In the genomic region with DNA sequence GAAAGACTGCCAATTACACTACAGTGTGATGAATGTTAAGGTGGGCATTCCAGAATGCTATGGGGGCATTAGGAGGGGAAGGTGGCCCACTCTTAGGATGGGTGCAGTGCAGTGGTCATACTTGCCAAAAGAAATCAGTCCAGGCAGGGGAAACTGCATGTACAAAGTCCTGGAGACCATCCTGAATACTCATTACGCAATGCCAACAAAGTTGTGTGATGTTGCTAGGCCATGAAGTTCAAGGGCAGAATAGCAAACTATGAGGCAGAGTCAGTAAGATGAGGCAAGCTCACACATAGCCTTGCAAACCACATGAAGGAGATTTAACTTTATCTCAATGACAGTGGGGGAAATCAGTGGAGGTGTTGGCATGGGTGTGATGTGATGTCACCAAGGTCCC, we compare ENCODE assay signal across 1 cellular context.
TF ChIP-seq lines count a peak whose summit lies in the region.

No MANE protein-coding gene starts in this region.

TF ChIP-seq in HepG2, 621 proteins besides CTCF, POLR2A, EP300 and RAD21 (continued from another document and continues in another):
- no peak for TF ChIP-seq U2AF1 (optimal IDR thresholded peaks at IDR 0.05; ENCODE audit: low read depth, low read length)
- no peak for TF ChIP-seq YY1 (IDR thresholded peaks at IDR 0.05; ENCODE audit: insufficient read depth, insufficient replicate concordance, low read depth, low read length)
- TF ChIP-seq GABPB1 (CRISPR knock-in tag; IDR thresholded peaks at IDR 0.05) = no peak; the same call in 1 of the 2 replicates
- no peak for TF ChIP-seq ZNF44 (CRISPR knock-in tag; IDR thresholded peaks at IDR 0.05)
- no peak for TF ChIP-seq BORCS8-MEF2B (CRISPR knock-in tag; IDR thresholded peaks at IDR 0.05)
- TF ChIP-seq KLF11 (CRISPR knock-in tag; IDR thresholded peaks at IDR 0.05) = no peak
- no peak for TF ChIP-seq CCDC6 (CRISPR knock-in tag; IDR thresholded peaks at IDR 0.05)
- TF ChIP-seq, protein P1, sequence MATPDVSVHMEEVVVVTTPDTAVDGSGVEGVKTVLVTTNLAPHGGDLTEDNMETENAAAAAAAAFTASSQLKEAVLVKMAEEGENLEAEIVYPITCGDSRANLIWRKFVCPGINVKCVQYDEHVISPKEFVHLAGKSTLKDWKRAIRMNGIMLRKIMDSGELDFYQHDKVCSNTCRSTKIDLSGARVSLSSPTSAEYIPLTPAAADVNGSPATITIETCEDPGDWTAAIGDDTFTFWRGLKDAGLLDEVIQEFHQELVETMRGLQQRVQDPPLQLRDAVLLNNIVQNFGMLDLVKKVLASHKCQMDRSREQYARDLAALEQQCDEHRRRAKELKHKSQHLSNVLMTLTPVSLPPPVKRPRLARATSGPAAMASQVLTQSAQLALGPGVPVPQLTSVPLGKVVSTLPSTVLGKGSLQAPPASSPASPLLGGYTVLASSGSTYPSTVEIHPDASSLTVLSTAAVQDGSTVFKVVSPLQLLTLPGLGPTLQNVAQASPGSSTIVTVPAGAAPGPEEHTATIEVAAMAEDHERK (CRISPR knock-in tag; IDR thresholded peaks at IDR 0.05; ENCODE audit: low read depth) = no peak
- no peak for TF ChIP-seq KAT7 (CRISPR knock-in tag; IDR thresholded peaks at IDR 0.05; ENCODE audit: borderline replicate concordance)
- TF ChIP-seq, protein P2, sequence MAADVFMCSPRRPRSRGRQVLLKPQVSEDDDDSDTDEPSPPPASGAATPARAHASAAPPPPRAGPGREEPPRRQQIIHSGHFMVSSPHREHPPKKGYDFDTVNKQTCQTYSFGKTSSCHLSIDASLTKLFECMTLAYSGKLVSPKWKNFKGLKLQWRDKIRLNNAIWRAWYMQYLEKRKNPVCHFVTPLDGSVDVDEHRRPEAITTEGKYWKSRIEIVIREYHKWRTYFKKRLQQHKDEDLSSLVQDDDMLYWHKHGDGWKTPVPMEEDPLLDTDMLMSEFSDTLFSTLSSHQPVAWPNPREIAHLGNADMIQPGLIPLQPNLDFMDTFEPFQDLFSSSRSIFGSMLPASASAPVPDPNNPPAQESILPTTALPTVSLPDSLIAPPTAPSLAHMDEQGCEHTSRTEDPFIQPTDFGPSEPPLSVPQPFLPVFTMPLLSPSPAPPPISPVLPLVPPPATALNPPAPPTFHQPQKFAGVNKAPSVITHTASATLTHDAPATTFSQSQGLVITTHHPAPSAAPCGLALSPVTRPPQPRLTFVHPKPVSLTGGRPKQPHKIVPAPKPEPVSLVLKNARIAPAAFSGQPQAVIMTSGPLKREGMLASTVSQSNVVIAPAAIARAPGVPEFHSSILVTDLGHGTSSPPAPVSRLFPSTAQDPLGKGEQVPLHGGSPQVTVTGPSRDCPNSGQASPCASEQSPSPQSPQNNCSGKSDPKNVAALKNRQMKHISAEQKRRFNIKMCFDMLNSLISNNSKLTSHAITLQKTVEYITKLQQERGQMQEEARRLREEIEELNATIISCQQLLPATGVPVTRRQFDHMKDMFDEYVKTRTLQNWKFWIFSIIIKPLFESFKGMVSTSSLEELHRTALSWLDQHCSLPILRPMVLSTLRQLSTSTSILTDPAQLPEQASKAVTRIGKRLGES (CRISPR knock-in tag; IDR thresholded peaks at IDR 0.05; ENCODE audit: borderline replicate concordance) = no peak
- TF ChIP-seq ISL2 (CRISPR knock-in tag; IDR thresholded peaks at IDR 0.05) = peak; percentile 58; the same call in 1 of the 2 replicates
- 0 out of 2 replicates have a peak, but pooled peaks have one; percentile 38 for TF ChIP-seq ZNF160 (CRISPR knock-in tag; IDR thresholded peaks at IDR 0.05)
- no peak for TF ChIP-seq ZNF136 (CRISPR knock-in tag; IDR thresholded peaks at IDR 0.05; ENCODE audit: low read depth)
- no peak for TF ChIP-seq NCOA5 (CRISPR knock-in tag; IDR thresholded peaks at IDR 0.05)
- TF ChIP-seq, protein P3, sequence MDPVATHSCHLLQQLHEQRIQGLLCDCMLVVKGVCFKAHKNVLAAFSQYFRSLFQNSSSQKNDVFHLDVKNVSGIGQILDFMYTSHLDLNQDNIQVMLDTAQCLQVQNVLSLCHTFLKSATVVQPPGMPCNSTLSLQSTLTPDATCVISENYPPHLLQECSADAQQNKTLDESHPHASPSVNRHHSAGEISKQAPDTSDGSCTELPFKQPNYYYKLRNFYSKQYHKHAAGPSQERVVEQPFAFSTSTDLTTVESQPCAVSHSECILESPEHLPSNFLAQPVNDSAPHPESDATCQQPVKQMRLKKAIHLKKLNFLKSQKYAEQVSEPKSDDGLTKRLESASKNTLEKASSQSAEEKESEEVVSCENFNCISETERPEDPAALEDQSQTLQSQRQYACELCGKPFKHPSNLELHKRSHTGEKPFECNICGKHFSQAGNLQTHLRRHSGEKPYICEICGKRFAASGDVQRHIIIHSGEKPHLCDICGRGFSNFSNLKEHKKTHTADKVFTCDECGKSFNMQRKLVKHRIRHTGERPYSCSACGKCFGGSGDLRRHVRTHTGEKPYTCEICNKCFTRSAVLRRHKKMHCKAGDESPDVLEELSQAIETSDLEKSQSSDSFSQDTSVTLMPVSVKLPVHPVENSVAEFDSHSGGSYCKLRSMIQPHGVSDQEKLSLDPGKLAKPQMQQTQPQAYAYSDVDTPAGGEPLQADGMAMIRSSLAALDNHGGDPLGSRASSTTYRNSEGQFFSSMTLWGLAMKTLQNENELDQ (CRISPR knock-in tag; IDR thresholded peaks at IDR 0.05; ENCODE audit: borderline replicate concordance) = no peak
- no peak for TF ChIP-seq ZNF572 (CRISPR knock-in tag; IDR thresholded peaks at IDR 0.05)
- TF ChIP-seq, protein P4, sequence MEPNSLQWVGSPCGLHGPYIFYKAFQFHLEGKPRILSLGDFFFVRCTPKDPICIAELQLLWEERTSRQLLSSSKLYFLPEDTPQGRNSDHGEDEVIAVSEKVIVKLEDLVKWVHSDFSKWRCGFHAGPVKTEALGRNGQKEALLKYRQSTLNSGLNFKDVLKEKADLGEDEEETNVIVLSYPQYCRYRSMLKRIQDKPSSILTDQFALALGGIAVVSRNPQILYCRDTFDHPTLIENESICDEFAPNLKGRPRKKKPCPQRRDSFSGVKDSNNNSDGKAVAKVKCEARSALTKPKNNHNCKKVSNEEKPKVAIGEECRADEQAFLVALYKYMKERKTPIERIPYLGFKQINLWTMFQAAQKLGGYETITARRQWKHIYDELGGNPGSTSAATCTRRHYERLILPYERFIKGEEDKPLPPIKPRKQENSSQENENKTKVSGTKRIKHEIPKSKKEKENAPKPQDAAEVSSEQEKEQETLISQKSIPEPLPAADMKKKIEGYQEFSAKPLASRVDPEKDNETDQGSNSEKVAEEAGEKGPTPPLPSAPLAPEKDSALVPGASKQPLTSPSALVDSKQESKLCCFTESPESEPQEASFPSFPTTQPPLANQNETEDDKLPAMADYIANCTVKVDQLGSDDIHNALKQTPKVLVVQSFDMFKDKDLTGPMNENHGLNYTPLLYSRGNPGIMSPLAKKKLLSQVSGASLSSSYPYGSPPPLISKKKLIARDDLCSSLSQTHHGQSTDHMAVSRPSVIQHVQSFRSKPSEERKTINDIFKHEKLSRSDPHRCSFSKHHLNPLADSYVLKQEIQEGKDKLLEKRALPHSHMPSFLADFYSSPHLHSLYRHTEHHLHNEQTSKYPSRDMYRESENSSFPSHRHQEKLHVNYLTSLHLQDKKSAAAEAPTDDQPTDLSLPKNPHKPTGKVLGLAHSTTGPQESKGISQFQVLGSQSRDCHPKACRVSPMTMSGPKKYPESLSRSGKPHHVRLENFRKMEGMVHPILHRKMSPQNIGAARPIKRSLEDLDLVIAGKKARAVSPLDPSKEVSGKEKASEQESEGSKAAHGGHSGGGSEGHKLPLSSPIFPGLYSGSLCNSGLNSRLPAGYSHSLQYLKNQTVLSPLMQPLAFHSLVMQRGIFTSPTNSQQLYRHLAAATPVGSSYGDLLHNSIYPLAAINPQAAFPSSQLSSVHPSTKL (CRISPR knock-in tag; IDR thresholded peaks at IDR 0.05) = peak; percentile 95
- no peak for TF ChIP-seq ZSCAN31 (CRISPR knock-in tag; IDR thresholded peaks at IDR 0.05; ENCODE audit: low read depth)
- TF ChIP-seq, protein P5, sequence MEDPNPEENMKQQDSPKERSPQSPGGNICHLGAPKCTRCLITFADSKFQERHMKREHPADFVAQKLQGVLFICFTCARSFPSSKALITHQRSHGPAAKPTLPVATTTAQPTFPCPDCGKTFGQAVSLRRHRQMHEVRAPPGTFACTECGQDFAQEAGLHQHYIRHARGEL (CRISPR knock-in tag; IDR thresholded peaks at IDR 0.05) = no peak
- no peak for TF ChIP-seq HOXD1 (CRISPR knock-in tag; IDR thresholded peaks at IDR 0.05)
- no peak for TF ChIP-seq GATA4 (IDR thresholded peaks at IDR 0.05; ENCODE audit: borderline replicate concordance, low read depth)
- TF ChIP-seq, protein P6, sequence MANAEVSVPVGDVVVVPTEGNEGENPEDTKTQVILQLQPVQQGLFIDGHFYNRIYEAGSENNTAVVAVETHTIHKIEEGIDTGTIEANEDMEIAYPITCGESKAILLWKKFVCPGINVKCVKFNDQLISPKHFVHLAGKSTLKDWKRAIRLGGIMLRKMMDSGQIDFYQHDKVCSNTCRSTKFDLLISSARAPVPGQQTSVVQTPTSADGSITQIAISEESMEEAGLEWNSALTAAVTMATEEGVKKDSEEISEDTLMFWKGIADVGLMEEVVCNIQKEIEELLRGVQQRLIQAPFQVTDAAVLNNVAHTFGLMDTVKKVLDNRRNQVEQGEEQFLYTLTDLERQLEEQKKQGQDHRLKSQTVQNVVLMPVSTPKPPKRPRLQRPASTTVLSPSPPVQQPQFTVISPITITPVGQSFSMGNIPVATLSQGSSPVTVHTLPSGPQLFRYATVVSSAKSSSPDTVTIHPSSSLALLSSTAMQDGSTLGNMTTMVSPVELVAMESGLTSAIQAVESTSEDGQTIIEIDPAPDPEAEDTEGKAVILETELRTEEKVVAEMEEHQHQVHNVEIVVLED (CRISPR knock-in tag; IDR thresholded peaks at IDR 0.05; ENCODE audit: borderline replicate concordance) = no peak
- TF ChIP-seq, protein P7, sequence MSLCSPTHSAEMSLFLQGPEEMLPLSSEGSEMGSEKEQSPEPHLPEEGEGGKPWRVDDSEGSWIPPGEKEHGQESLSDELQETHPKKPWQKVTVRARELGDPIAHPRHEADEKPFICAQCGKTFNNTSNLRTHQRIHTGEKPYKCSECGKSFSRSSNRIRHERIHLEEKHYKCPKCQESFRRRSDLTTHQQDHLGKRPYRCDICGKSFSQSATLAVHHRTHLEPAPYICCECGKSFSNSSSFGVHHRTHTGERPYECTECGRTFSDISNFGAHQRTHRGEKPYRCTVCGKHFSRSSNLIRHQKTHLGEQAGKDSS (CRISPR knock-in tag; IDR thresholded peaks at IDR 0.05; ENCODE audit: borderline replicate concordance, low read depth) = no peak
- TF ChIP-seq, protein P8, sequence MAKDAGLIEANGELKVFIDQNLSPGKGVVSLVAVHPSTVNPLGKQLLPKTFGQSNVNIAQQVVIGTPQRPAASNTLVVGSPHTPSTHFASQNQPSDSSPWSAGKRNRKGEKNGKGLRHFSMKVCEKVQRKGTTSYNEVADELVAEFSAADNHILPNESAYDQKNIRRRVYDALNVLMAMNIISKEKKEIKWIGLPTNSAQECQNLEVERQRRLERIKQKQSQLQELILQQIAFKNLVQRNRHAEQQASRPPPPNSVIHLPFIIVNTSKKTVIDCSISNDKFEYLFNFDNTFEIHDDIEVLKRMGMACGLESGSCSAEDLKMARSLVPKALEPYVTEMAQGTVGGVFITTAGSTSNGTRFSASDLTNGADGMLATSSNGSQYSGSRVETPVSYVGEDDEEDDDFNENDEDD (CRISPR knock-in tag; IDR thresholded peaks at IDR 0.05; ENCODE audit: borderline replicate concordance) = no peak
- no peak for TF ChIP-seq ZNF879 (CRISPR knock-in tag; IDR thresholded peaks at IDR 0.05)
- no peak for TF ChIP-seq ZNF883 (CRISPR knock-in tag; IDR thresholded peaks at IDR 0.05; ENCODE audit: not compliant biosample characterization)
- TF ChIP-seq SAFB2 (CRISPR knock-in tag; IDR thresholded peaks at IDR 0.05; ENCODE audit: borderline replicate concordance, low read depth) = no peak
- TF ChIP-seq ZNF121 (CRISPR knock-in tag; IDR thresholded peaks at IDR 0.05) = no peak
- no peak for TF ChIP-seq SMAD1 (CRISPR knock-in tag; IDR thresholded peaks at IDR 0.05; ENCODE audit: borderline replicate concordance, low read depth)
- TF ChIP-seq, protein P9, sequence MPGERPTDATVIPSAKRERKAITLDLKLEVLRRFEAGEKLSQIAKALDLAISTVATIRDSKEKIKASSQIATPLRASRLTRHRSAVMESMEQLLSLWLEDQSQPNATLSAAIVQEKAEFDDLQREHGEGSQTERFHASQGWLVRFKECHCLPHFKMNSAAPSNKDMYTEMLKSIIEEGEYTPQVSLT (CRISPR knock-in tag; IDR thresholded peaks at IDR 0.05; ENCODE audit: borderline replicate concordance, low read depth) = no peak
- TF ChIP-seq, protein P10, sequence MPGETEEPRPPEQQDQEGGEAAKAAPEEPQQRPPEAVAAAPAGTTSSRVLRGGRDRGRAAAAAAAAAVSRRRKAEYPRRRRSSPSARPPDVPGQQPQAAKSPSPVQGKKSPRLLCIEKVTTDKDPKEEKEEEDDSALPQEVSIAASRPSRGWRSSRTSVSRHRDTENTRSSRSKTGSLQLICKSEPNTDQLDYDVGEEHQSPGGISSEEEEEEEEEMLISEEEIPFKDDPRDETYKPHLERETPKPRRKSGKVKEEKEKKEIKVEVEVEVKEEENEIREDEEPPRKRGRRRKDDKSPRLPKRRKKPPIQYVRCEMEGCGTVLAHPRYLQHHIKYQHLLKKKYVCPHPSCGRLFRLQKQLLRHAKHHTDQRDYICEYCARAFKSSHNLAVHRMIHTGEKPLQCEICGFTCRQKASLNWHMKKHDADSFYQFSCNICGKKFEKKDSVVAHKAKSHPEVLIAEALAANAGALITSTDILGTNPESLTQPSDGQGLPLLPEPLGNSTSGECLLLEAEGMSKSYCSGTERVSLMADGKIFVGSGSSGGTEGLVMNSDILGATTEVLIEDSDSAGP (CRISPR knock-in tag; IDR thresholded peaks at IDR 0.05; ENCODE audit: borderline replicate concordance) = no peak
- TF ChIP-seq SKI (IDR thresholded peaks at IDR 0.05; ENCODE audit: partially characterized antibody) = peak; percentile 82
- TF ChIP-seq, protein P11, sequence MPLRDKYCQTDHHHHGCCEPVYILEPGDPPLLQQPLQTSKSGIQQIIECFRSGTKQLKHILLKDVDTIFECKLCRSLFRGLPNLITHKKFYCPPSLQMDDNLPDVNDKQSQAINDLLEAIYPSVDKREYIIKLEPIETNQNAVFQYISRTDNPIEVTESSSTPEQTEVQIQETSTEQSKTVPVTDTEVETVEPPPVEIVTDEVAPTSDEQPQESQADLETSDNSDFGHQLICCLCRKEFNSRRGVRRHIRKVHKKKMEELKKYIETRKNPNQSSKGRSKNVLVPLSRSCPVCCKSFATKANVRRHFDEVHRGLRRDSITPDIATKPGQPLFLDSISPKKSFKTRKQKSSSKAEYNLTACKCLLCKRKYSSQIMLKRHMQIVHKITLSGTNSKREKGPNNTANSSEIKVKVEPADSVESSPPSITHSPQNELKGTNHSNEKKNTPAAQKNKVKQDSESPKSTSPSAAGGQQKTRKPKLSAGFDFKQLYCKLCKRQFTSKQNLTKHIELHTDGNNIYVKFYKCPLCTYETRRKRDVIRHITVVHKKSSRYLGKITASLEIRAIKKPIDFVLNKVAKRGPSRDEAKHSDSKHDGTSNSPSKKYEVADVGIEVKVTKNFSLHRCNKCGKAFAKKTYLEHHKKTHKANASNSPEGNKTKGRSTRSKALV (CRISPR knock-in tag; IDR thresholded peaks at IDR 0.05) = no peak
- peak; percentile 86 for TF ChIP-seq BCL6 (CRISPR knock-in tag; IDR thresholded peaks at IDR 0.05)
- TF ChIP-seq PLRG1 (conservative IDR thresholded peaks at IDR 0.05) = no peak
- TF ChIP-seq PHF20 (CRISPR knock-in tag; IDR thresholded peaks at IDR 0.05) = no peak
- TF ChIP-seq ZNF550 (CRISPR knock-in tag; IDR thresholded peaks at IDR 0.05; ENCODE audit: borderline replicate concordance) = no peak
- TF ChIP-seq TOPORS (CRISPR knock-in tag; IDR thresholded peaks at IDR 0.05) = no peak
- TF ChIP-seq HNRNPL (IDR thresholded peaks at IDR 0.05; ENCODE audit: low read depth, low read length) = no peak
- TF ChIP-seq RFX5 (IDR thresholded peaks at IDR 0.05; ENCODE audit: low read depth, low read length) = peak; percentile 58; the same call in 1 of the 2 replicates
- no peak for TF ChIP-seq ZSCAN21 (CRISPR knock-in tag; IDR thresholded peaks at IDR 0.05; ENCODE audit: borderline replicate concordance)
- TF ChIP-seq IRX3 (CRISPR knock-in tag; IDR thresholded peaks at IDR 0.05; ENCODE audit: borderline replicate concordance, low read depth) = no peak
